33 cellular contexts compared by ENCODE assay signal in genomic region chr1:5405263-5405662, GRCh38.
"Had no signal": no experiment of that assay in that cellular context is flagged by ENCODE, and none has a peak within 500 bp of the region (broad histone marks: within the 10 kb centered on the region; RNA-seq: fewer than 3 reads in every experiment).

No MANE protein-coding gene starts in this region.

- H3K4me1 ChIP-seq: adrenal gland, esophagus muscularis mucosa, foreskin keratinocyte, gastrocnemius medialis, heart left ventricle had no signal

- H3K27ac ChIP-seq: adrenal gland, coronary artery, dorsolateral prefrontal cortex, esophagus muscularis mucosa, foreskin keratinocyte, gastrocnemius medialis, heart left ventricle had no signal

- H3K27me3 Mint-ChIP-seq: activated CD4-positive, alpha-beta memory T cell treated with anti-CD3 and anti-CD28 coated beads for 36 hours; activated CD4-positive, alpha-beta T cell treated with anti-CD3 and anti-CD28 coated beads for 36 hours; activated CD4-positive, alpha-beta T cell treated with anti-CD3 and anti-CD28 coated beads, Interleukin-2, amount 10 ng/mL, durations not matched to agents 24 days and 14 days; activated CD8-positive, alpha-beta memory T cell treated with anti-CD3 and anti-CD28 coated beads, Interleukin-2, amount 10 ng/mL, durations not matched to agents 7 days and 5 days; activated naive CD4-positive, alpha-beta T cell treated with anti-CD3 and anti-CD28 coated beads, Interleukin-2, amount 50 U/mL, for 24 hours; activated naive CD8-positive, alpha-beta T cell treated with anti-CD3 and anti-CD28 coated beads for 36 hours; activated naive CD8-positive, alpha-beta T cell treated with anti-CD3 and anti-CD28 coated beads, Interleukin-2, amount 50 U/mL, for 24 hours; brain; central memory CD8-positive, alpha-beta T cell; dendritic cell treated with granulocyte-macrophage colony-stimulating factor and Interleukin-4, amounts not matched to agents 40 ng/mL and 50 ng/mL, for 4 days had no signal

- ATAC-seq: activated CD4-positive, alpha-beta T cell treated with anti-CD3 and anti-CD28 coated beads for 36 hours; activated CD8-positive, alpha-beta memory T cell treated with anti-CD3 and anti-CD28 coated beads, Interleukin-2, amount 10 ng/mL, durations not matched to agents 7 days and 5 days; activated CD8-positive, alpha-beta T cell treated with anti-CD3 and anti-CD28 coated beads, Interleukin-2, amount 10 ng/mL, durations not matched to agents 7 days and 5 days; activated naive CD8-positive, alpha-beta T cell treated with anti-CD3 and anti-CD28 coated beads, Interleukin-2, amount 50 U/mL, for 24 hours; foreskin keratinocyte; gastrocnemius medialis; heart left ventricle had no signal

- H3K9me3 ChIP-seq: adrenal gland, esophagus muscularis mucosa, gastrocnemius medialis, heart left ventricle had no signal

- H3K4me1 Mint-ChIP-seq: activated CD4-positive, alpha-beta T cell treated with anti-CD3 and anti-CD28 coated beads for 36 hours; activated CD4-positive, alpha-beta T cell treated with anti-CD3 and anti-CD28 coated beads, Interleukin-2, amount 10 ng/mL, durations not matched to agents 24 days and 14 days; activated CD8-positive, alpha-beta memory T cell treated with anti-CD3 and anti-CD28 coated beads, Interleukin-2, amount 10 ng/mL, durations not matched to agents 7 days and 5 days; activated naive CD8-positive, alpha-beta T cell treated with anti-CD3 and anti-CD28 coated beads for 36 hours; activated naive CD8-positive, alpha-beta T cell treated with anti-CD3 and anti-CD28 coated beads, Interleukin-2, amount 50 U/mL, for 24 hours; brain; central memory CD8-positive, alpha-beta T cell; endodermal cell had no signal

- H3K36me3 Mint-ChIP-seq: activated naive CD4-positive, alpha-beta T cell treated with anti-CD3 and anti-CD28 coated beads, Interleukin-2, amount 50 U/mL, for 24 hours; activated naive CD8-positive, alpha-beta T cell treated with anti-CD3 and anti-CD28 coated beads for 36 hours; brain had no signal

- H3K9me3 Mint-ChIP-seq: activated CD4-positive, alpha-beta T cell treated with anti-CD3 and anti-CD28 coated beads, Interleukin-2, amount 10 ng/mL, durations not matched to agents 24 days and 14 days; activated naive CD4-positive, alpha-beta T cell treated with anti-CD3 and anti-CD28 coated beads, Interleukin-2, amount 50 U/mL, for 24 hours; activated naive CD8-positive, alpha-beta T cell treated with anti-CD3 and anti-CD28 coated beads, Interleukin-2, amount 50 U/mL, for 24 hours; central memory CD8-positive, alpha-beta T cell; dendritic cell treated with granulocyte-macrophage colony-stimulating factor and Interleukin-4, amounts not matched to agents 40 ng/mL and 50 ng/mL, for 4 days; endodermal cell had no signal

- H3K4me3 Mint-ChIP-seq: activated CD4-positive, alpha-beta memory T cell treated with anti-CD3 and anti-CD28 coated beads for 36 hours; activated CD4-positive, alpha-beta T cell treated with anti-CD3 and anti-CD28 coated beads for 36 hours; activated CD4-positive, alpha-beta T cell treated with anti-CD3 and anti-CD28 coated beads, Interleukin-2, amount 10 ng/mL, durations not matched to agents 24 days and 14 days; activated CD8-positive, alpha-beta memory T cell treated with anti-CD3 and anti-CD28 coated beads, Interleukin-2, amount 10 ng/mL, durations not matched to agents 7 days and 5 days; activated CD8-positive, alpha-beta T cell treated with anti-CD3 and anti-CD28 coated beads, Interleukin-2, amount 10 ng/mL, durations not matched to agents 7 days and 5 days; activated naive CD4-positive, alpha-beta T cell treated with anti-CD3 and anti-CD28 coated beads for 36 hours; activated naive CD4-positive, alpha-beta T cell treated with anti-CD3 and anti-CD28 coated beads, Interleukin-2, amount 50 U/mL, for 24 hours; activated naive CD8-positive, alpha-beta T cell treated with anti-CD3 and anti-CD28 coated beads for 36 hours; activated naive CD8-positive, alpha-beta T cell treated with anti-CD3 and anti-CD28 coated beads, Interleukin-2, amount 50 U/mL, for 24 hours; activated T-helper 1 cell treated with anti-CD3 and anti-CD28 coated beads, Interleukin-12 subunit alpha, Interleukin-12 subunit beta, Interleukin-2, Interleukin-4 antibody, amounts not matched to agents 30 ng/mL and 10 ng/mL and 1 ng/mL, durations not matched to agents 14 hours and 24 hours and 36 hours; brain; central memory CD8-positive, alpha-beta T cell; dendritic cell treated with granulocyte-macrophage colony-stimulating factor and Interleukin-4, amounts not matched to agents 40 ng/mL and 50 ng/mL, for 4 days; endodermal cell had no signal

- H3K27ac Mint-ChIP-seq: activated CD4-positive, alpha-beta memory T cell treated with anti-CD3 and anti-CD28 coated beads for 36 hours; activated CD4-positive, alpha-beta T cell treated with anti-CD3 and anti-CD28 coated beads for 36 hours; activated CD4-positive, alpha-beta T cell treated with anti-CD3 and anti-CD28 coated beads, Interleukin-2, amount 10 ng/mL, durations not matched to agents 24 days and 14 days; activated CD8-positive, alpha-beta memory T cell treated with anti-CD3 and anti-CD28 coated beads, Interleukin-2, amount 10 ng/mL, durations not matched to agents 7 days and 5 days; activated CD8-positive, alpha-beta T cell treated with anti-CD3 and anti-CD28 coated beads, Interleukin-2, amount 10 ng/mL, durations not matched to agents 7 days and 5 days; activated naive CD4-positive, alpha-beta T cell treated with anti-CD3 and anti-CD28 coated beads for 36 hours; activated naive CD4-positive, alpha-beta T cell treated with anti-CD3 and anti-CD28 coated beads, Interleukin-2, amount 50 U/mL, for 24 hours; activated naive CD8-positive, alpha-beta T cell treated with anti-CD3 and anti-CD28 coated beads for 36 hours; activated naive CD8-positive, alpha-beta T cell treated with anti-CD3 and anti-CD28 coated beads, Interleukin-2, amount 50 U/mL, for 24 hours; activated T-helper 1 cell treated with anti-CD3 and anti-CD28 coated beads, Interleukin-12 subunit alpha, Interleukin-12 subunit beta, Interleukin-2, Interleukin-4 antibody, amounts not matched to agents 30 ng/mL and 10 ng/mL and 1 ng/mL, durations not matched to agents 14 hours and 24 hours and 36 hours; activated T-helper 2 cell treated with anti-CD3 and anti-CD28 coated beads, Interferon-gamma antibody, Interleukin-2, Interleukin-4, amounts not matched to agents 10 μg/mL and 5 μg/mL and 100 μg/mL, durations not matched to agents 14 hours and 24 hours and 36 hours; brain; dendritic cell treated with granulocyte-macrophage colony-stimulating factor and Interleukin-4, amounts not matched to agents 40 ng/mL and 50 ng/mL, for 4 days; endodermal cell had no signal

- DNase-seq: activated CD4-positive, alpha-beta memory T cell treated with anti-CD3 and anti-CD28 coated beads for 36 hours; activated CD4-positive, alpha-beta T cell treated with anti-CD3 and anti-CD28 coated beads for 36 hours; activated CD4-positive, alpha-beta T cell treated with anti-CD3 and anti-CD28 coated beads, Interleukin-2, amount 10 ng/mL, durations not matched to agents 24 days and 14 days; activated CD4-positive, CD25-positive, alpha-beta regulatory T cell; activated CD4-positive, CD25-positive, alpha-beta regulatory T cell treated with anti-CD3 and anti-CD28 coated beads, Interleukin-2, amount 50 U/mL, for 72 hours; activated CD8-positive, alpha-beta memory T cell treated with anti-CD3 and anti-CD28 coated beads, Interleukin-2, amount 10 ng/mL, durations not matched to agents 7 days and 5 days; activated CD8-positive, alpha-beta memory T cell treated with anti-CD3 and anti-CD28 coated beads, Interleukin-2, amount 50 U/mL, for 4 hours; activated CD8-positive, alpha-beta T cell treated with anti-CD3 and anti-CD28 coated beads, Interleukin-2, amount 10 ng/mL, durations not matched to agents 7 days and 5 days; activated effector memory CD4-positive, alpha-beta T cell treated with anti-CD3 and anti-CD28 coated beads, Interleukin-2, amount 50 U/mL, for 16 hours; activated naive CD4-positive, alpha-beta T cell treated with anti-CD3 and anti-CD28 coated beads for 36 hours; activated naive CD8-positive, alpha-beta T cell treated with anti-CD3 and anti-CD28 coated beads for 36 hours; activated naive CD8-positive, alpha-beta T cell treated with anti-CD3 and anti-CD28 coated beads, Interleukin-2, amount 50 U/mL, for 24 hours; activated T-cell treated with anti-CD3 and anti-CD28 coated beads, Interleukin-2, amount 50 U/mL, for 1 hour; activated T-cell treated with anti-CD3 and anti-CD28 coated beads, Interleukin-2, amount 50 U/mL, for 48 hours; adrenal gland; amygdala; aorta; dorsolateral prefrontal cortex; effector memory CD4-positive, alpha-beta T cell; foreskin keratinocyte; gastrocnemius medialis; glutamatergic neuron; heart left ventricle; T-helper 2 cell had no signal

- H3K27me3 ChIP-seq: adrenal gland, dorsolateral prefrontal cortex, foreskin keratinocyte, gastrocnemius medialis had no signal

- H3K4me3 ChIP-seq: adrenal gland, coronary artery, dorsolateral prefrontal cortex, esophagus muscularis mucosa, gastrocnemius medialis, heart left ventricle had no signal

- H3K36me3 ChIP-seq: adrenal gland, esophagus muscularis mucosa, gastrocnemius medialis, heart left ventricle had no signal
